Comparison of ENCODE assay signal across 32 cellular contexts in genomic region chr20:24573557-24573956, GRCh38.
"Had no signal": no experiment of that assay in that cellular context is flagged by ENCODE, and none has a peak within 500 bp of the region (broad histone marks: within the 10 kb centered on the region; RNA-seq: fewer than 3 reads in every experiment).

No MANE protein-coding gene starts in this region.

- ATAC-seq: activated CD4-positive, CD25-positive, alpha-beta regulatory T cell treated with anti-CD3 and anti-CD28 coated beads, Interleukin-2, amount 50 U/mL, for 24 hours; activated CD8-positive, alpha-beta T cell treated with anti-CD3 and anti-CD28 coated beads for 36 hours; activated naive CD8-positive, alpha-beta T cell treated with anti-CD3 and anti-CD28 coated beads, Interleukin-2, amount 50 U/mL, for 24 hours; activated T-cell treated with anti-CD3 and anti-CD28 coated beads, Interleukin-2, amount 50 U/mL, for 4 hours; activated T-helper 17 cell treated with anti-CD3 and anti-CD28 coated beads, Interleukin-2, amount 50 U/mL, for 72 hours; body of pancreas; esophagus mucosa; gastroesophageal sphincter; T-helper 17 cell had no signal

- H3K4me3 Mint-ChIP-seq: activated B cell treated with CpG ODN at 0.5 μM for 24 hours; activated CD8-positive, alpha-beta T cell treated with anti-CD3 and anti-CD28 coated beads for 36 hours; activated naive CD4-positive, alpha-beta T cell treated with anti-CD3 and anti-CD28 coated beads for 36 hours; activated naive CD4-positive, alpha-beta T cell treated with anti-CD3 and anti-CD28 coated beads, Interleukin-2, amount 50 U/mL, for 24 hours; activated naive CD8-positive, alpha-beta T cell treated with anti-CD3 and anti-CD28 coated beads for 36 hours; activated naive CD8-positive, alpha-beta T cell treated with anti-CD3 and anti-CD28 coated beads, Interleukin-2, amount 50 U/mL, for 24 hours; activated T-cell treated with anti-CD3 and anti-CD28 coated beads, Interleukin-2, amount 50 U/mL, for 4 hours; activated T-helper 17 cell treated with anti-CD3 and anti-CD28 coated beads, Interleukin-2, amount 50 U/mL, for 72 hours; endodermal cell; T-helper 17 cell; T-helper 2 cell treated with Interferon-gamma antibody and Interleukin-4, amounts not matched to agents 5 μg/mL and 100 μg/mL, for 36 hours had no signal

- H3K27me3 ChIP-seq: adrenal gland, body of pancreas, cardiac muscle cell, colonic mucosa, gastroesophageal sphincter had no signal

- H3K36me3 ChIP-seq: adrenal gland, cardiac muscle cell, colonic mucosa, gastroesophageal sphincter, WERI-Rb-1 had no signal

- H3K4me1 ChIP-seq: adrenal gland, body of pancreas, colonic mucosa, gastroesophageal sphincter had no signal

- H3K27me3 Mint-ChIP-seq: activated naive CD4-positive, alpha-beta T cell treated with anti-CD3 and anti-CD28 coated beads, Interleukin-2, amount 50 U/mL, for 24 hours; activated naive CD8-positive, alpha-beta T cell treated with anti-CD3 and anti-CD28 coated beads for 36 hours had no signal

- H3K4me3 ChIP-seq: adrenal gland, body of pancreas, cardiac muscle cell, colonic mucosa, gastroesophageal sphincter had no signal

- H3K27ac Mint-ChIP-seq: activated B cell treated with CpG ODN at 0.5 μM for 24 hours; activated CD8-positive, alpha-beta T cell treated with anti-CD3 and anti-CD28 coated beads for 36 hours; activated naive CD4-positive, alpha-beta T cell treated with anti-CD3 and anti-CD28 coated beads for 36 hours; activated naive CD4-positive, alpha-beta T cell treated with anti-CD3 and anti-CD28 coated beads, Interleukin-2, amount 50 U/mL, for 24 hours; activated naive CD8-positive, alpha-beta T cell treated with anti-CD3 and anti-CD28 coated beads for 36 hours; activated naive CD8-positive, alpha-beta T cell treated with anti-CD3 and anti-CD28 coated beads, Interleukin-2, amount 50 U/mL, for 24 hours; activated T-helper 17 cell treated with anti-CD3 and anti-CD28 coated beads, Interleukin-2, amount 50 U/mL, for 72 hours; endodermal cell; T-helper 17 cell; T-helper 2 cell treated with Interferon-gamma antibody and Interleukin-4, amounts not matched to agents 5 μg/mL and 100 μg/mL, for 36 hours had no signal

- H3K9me3 Mint-ChIP-seq: activated B cell treated with CpG ODN at 0.5 μM for 24 hours; activated CD8-positive, alpha-beta T cell treated with anti-CD3 and anti-CD28 coated beads for 36 hours; activated naive CD4-positive, alpha-beta T cell treated with anti-CD3 and anti-CD28 coated beads for 36 hours; activated naive CD4-positive, alpha-beta T cell treated with anti-CD3 and anti-CD28 coated beads, Interleukin-2, amount 50 U/mL, for 24 hours; activated naive CD8-positive, alpha-beta T cell treated with anti-CD3 and anti-CD28 coated beads for 36 hours; activated naive CD8-positive, alpha-beta T cell treated with anti-CD3 and anti-CD28 coated beads, Interleukin-2, amount 50 U/mL, for 24 hours; activated T-cell treated with anti-CD3 and anti-CD28 coated beads, Interleukin-2, amount 50 U/mL, for 4 hours; activated T-helper 17 cell treated with anti-CD3 and anti-CD28 coated beads, Interleukin-2, amount 50 U/mL, for 72 hours; endodermal cell; T-helper 2 cell treated with Interferon-gamma antibody and Interleukin-4, amounts not matched to agents 5 μg/mL and 100 μg/mL, for 36 hours had no signal

- DNase-seq: activated B cell treated with CpG ODN at 0.5 μM for 24 hours; activated CD4-positive, alpha-beta T cell treated with anti-CD3 and anti-CD28 coated beads for 48 hours; activated CD4-positive, alpha-beta T cell treated with anti-CD3 and anti-CD28 coated beads, Interleukin-2, amount 50 U/mL, for 1 hour; activated CD4-positive, alpha-beta T cell treated with anti-CD3 and anti-CD28 coated beads, Interleukin-2, amount 50 U/mL, for 48 hours; activated CD8-positive, alpha-beta memory T cell treated with anti-CD3 and anti-CD28 coated beads for 24 hours; activated CD8-positive, alpha-beta T cell treated with anti-CD3 and anti-CD28 coated beads for 36 hours; activated effector memory CD4-positive, alpha-beta T cell treated with anti-CD3 and anti-CD28 coated beads, Interleukin-2, amount 50 U/mL, for 16 hours; activated naive CD4-positive, alpha-beta T cell treated with anti-CD3 and anti-CD28 coated beads for 36 hours; activated naive CD8-positive, alpha-beta T cell treated with anti-CD3 and anti-CD28 coated beads for 36 hours; activated naive CD8-positive, alpha-beta T cell treated with anti-CD3 and anti-CD28 coated beads, Interleukin-2, amount 50 U/mL, for 24 hours; activated T-cell treated with anti-CD3 and anti-CD28 coated beads, Interleukin-2, amount 50 U/mL, for 4 hours; adrenal gland; amygdala; aorta; body of pancreas; central memory CD4-positive, alpha-beta T cell; cerebellar nuclear complex; colonic mucosa; effector CD8-positive, alpha-beta T cell; endodermal cell; foreskin melanocyte; T-helper 1 cell; T-helper 17 cell; T1000; WERI-Rb-1 had no signal

- H3K27ac ChIP-seq: adrenal gland, body of pancreas, cardiac muscle cell, colonic mucosa, gastroesophageal sphincter, WERI-Rb-1 had no signal

- H3K4me1 Mint-ChIP-seq: activated naive CD4-positive, alpha-beta T cell treated with anti-CD3 and anti-CD28 coated beads, Interleukin-2, amount 50 U/mL, for 24 hours; activated naive CD8-positive, alpha-beta T cell treated with anti-CD3 and anti-CD28 coated beads for 36 hours; activated naive CD8-positive, alpha-beta T cell treated with anti-CD3 and anti-CD28 coated beads, Interleukin-2, amount 50 U/mL, for 24 hours; activated T-helper 17 cell treated with anti-CD3 and anti-CD28 coated beads, Interleukin-2, amount 50 U/mL, for 72 hours; endodermal cell; T-helper 17 cell had no signal

- H3K36me3 Mint-ChIP-seq: activated naive CD4-positive, alpha-beta T cell treated with anti-CD3 and anti-CD28 coated beads, Interleukin-2, amount 50 U/mL, for 24 hours; activated naive CD8-positive, alpha-beta T cell treated with anti-CD3 and anti-CD28 coated beads for 36 hours had no signal
